15 cellular contexts compared by ENCODE assay signal in genomic region chr2:69993048-69993565, GRCh38. TPM values are rescaled to one million over a fixed set of nuclear protein-coding genes. Genes with fewer than 3 reads are reported as not detected.
"Had no signal": no experiment of that assay in that cellular context is flagged by ENCODE, and none has a peak within 500 bp of the region (broad histone marks: within the 10 kb centered on the region; RNA-seq: fewer than 3 reads in every experiment).

No MANE protein-coding gene starts in this region.

- FAIRE-seq: islet of Langerhans had no signal

- H3K27ac Mint-ChIP-seq: activated B cell treated with CpG ODN at 0.5 μM for 24 hours; activated CD4-positive, alpha-beta memory T cell treated with anti-CD3 and anti-CD28 coated beads, Interleukin-2, amount 10 ng/mL, durations not matched to agents 7 days and 5 days; activated T-cell treated with anti-CD3 and anti-CD28 coated beads, Interleukin-2, amount 50 U/mL, for 24 hours; neural progenitor cell; stimulated activated naive B cell treated with anti-CD40 and anti-IgM and Interleukin-4, amounts not matched to agents 10 μg/mL and 1 μg/mL and 100 μg/mL, for 72 hours; T-helper 2 cell treated with Interferon-gamma antibody and Interleukin-4, amounts not matched to agents 5 μg/mL and 100 μg/mL, for 36 hours had no signal

- H3K4me1 Mint-ChIP-seq: activated B cell treated with CpG ODN at 0.5 μM for 24 hours; activated naive CD4-positive, alpha-beta T cell treated with anti-CD3 and anti-CD28 coated beads, Interleukin-2, amount 50 U/mL, for 24 hours had no signal

- H3K9ac ChIP-seq: neural progenitor cell had no signal

- H3K4me3 Mint-ChIP-seq: activated B cell treated with CpG ODN at 0.5 μM for 24 hours; activated CD4-positive, alpha-beta memory T cell treated with anti-CD3 and anti-CD28 coated beads, Interleukin-2, amount 10 ng/mL, durations not matched to agents 7 days and 5 days; activated naive CD4-positive, alpha-beta T cell treated with anti-CD3 and anti-CD28 coated beads, Interleukin-2, amount 50 U/mL, for 24 hours; activated T-cell treated with anti-CD3 and anti-CD28 coated beads, Interleukin-2, amount 50 U/mL, for 24 hours; neural progenitor cell; stimulated activated naive B cell treated with anti-CD40 and anti-IgM and Interleukin-4, amounts not matched to agents 10 μg/mL and 1 μg/mL and 100 μg/mL, for 72 hours; T-helper 2 cell treated with Interferon-gamma antibody and Interleukin-4, amounts not matched to agents 5 μg/mL and 100 μg/mL, for 36 hours had no signal

- H3K4me2 ChIP-seq: hepatocyte, neural progenitor cell had no signal

- DNase-seq: activated B cell treated with CpG ODN at 0.5 μM for 24 hours; activated CD4-positive, alpha-beta memory T cell treated with anti-CD3 and anti-CD28 coated beads, Interleukin-2, amount 10 ng/mL, durations not matched to agents 7 days and 5 days; activated CD4-positive, alpha-beta T cell treated with anti-CD3 and anti-CD28 coated beads for 48 hours; activated T-cell treated with anti-CD3 and anti-CD28 coated beads, Interleukin-2, amount 50 U/mL, for 24 hours; amniotic stem cell; midbrain; spleen; stimulated activated naive B cell treated with anti-CD40 and anti-IgM and Interleukin-4, amounts not matched to agents 10 μg/mL and 1 μg/mL and 100 μg/mL, for 72 hours had no signal

- H3K27me3 Mint-ChIP-seq: activated B cell treated with CpG ODN at 0.5 μM for 24 hours; activated CD4-positive, alpha-beta memory T cell treated with anti-CD3 and anti-CD28 coated beads, Interleukin-2, amount 10 ng/mL, durations not matched to agents 7 days and 5 days; activated naive CD4-positive, alpha-beta T cell treated with anti-CD3 and anti-CD28 coated beads, Interleukin-2, amount 50 U/mL, for 24 hours; activated T-cell treated with anti-CD3 and anti-CD28 coated beads, Interleukin-2, amount 50 U/mL, for 24 hours; stimulated activated naive B cell treated with anti-CD40 and anti-IgM and Interleukin-4, amounts not matched to agents 10 μg/mL and 1 μg/mL and 100 μg/mL, for 72 hours had no signal

- H3K9me3 ChIP-seq: ovary, right lobe of liver, spleen had no signal

- H3K79me2 ChIP-seq: hepatocyte had no signal

- H2AFZ ChIP-seq: hepatocyte, neural progenitor cell had no signal

- ATAC-seq: stimulated activated naive B cell treated with anti-CD40 and anti-IgM and Interleukin-4, amounts not matched to agents 10 μg/mL and 1 μg/mL and 100 μg/mL, for 72 hours had no signal

- H3K36me3 ChIP-seq: neural progenitor cell, ovary, right lobe of liver had no signal

- H3K4me1 ChIP-seq: neural progenitor cell, right lobe of liver had no signal

- H3K27me3 ChIP-seq: hepatocyte, neural progenitor cell, ovary, right lobe of liver, spleen had no signal

- H3K9me3 Mint-ChIP-seq: activated B cell treated with CpG ODN at 0.5 μM for 24 hours; activated CD4-positive, alpha-beta memory T cell treated with anti-CD3 and anti-CD28 coated beads, Interleukin-2, amount 10 ng/mL, durations not matched to agents 7 days and 5 days; activated naive CD4-positive, alpha-beta T cell treated with anti-CD3 and anti-CD28 coated beads, Interleukin-2, amount 50 U/mL, for 24 hours; activated T-cell treated with anti-CD3 and anti-CD28 coated beads, Interleukin-2, amount 50 U/mL, for 24 hours; neural progenitor cell; T-helper 2 cell treated with Interferon-gamma antibody and Interleukin-4, amounts not matched to agents 5 μg/mL and 100 μg/mL, for 36 hours had no signal

- H3K4me3 ChIP-seq: hepatocyte, neural progenitor cell, ovary, right lobe of liver, spleen had no signal

- H3K27ac ChIP-seq: hepatocyte, neural progenitor cell, ovary, right lobe of liver, spleen had no signal

RNA-seq across cellular contexts. Expression of gene ASPRV1, which starts 31.7 kb away (rescaled TPM):
- polyA plus RNA-seq: hepatocyte had no signal
